In genomic region chr1:226708342-226708780, GRCh38 we compare ENCODE assay signal across 8 cellular contexts. TPM values are rescaled to one million over a fixed set of nuclear protein-coding genes. Genes with fewer than 3 reads are reported as not detected.
DNase-seq lines count a peak whose midpoint lies in the region; ATAC-seq and TF ChIP-seq lines count a peak whose summit lies in the region.

No MANE protein-coding gene starts in this region.

- H3K27me3 ChIP-seq in osteoblast (ENCODE audit: insufficient read depth, low read length), result no peaks in the 10 kb centered on the region

- no peak overlapping the region for H2AFZ ChIP-seq in osteoblast (ENCODE audit: low read length)

- no peak overlapping the region for H3K4me2 ChIP-seq in osteoblast (ENCODE audit: insufficient read depth, low read length)

- no peak for TF ChIP-seq CTCF in coronary artery (IDR thresholded peaks at IDR 0.05)
- TF ChIP-seq CTCF in osteoblast (IDR thresholded peaks at IDR 0.05; ENCODE audit: extremely low read depth, low read depth, low read length), result no peak
- TF ChIP-seq CTCF in GM13976 (IDR thresholded peaks at IDR 0.05; ENCODE audit: borderline replicate concordance, control extremely low read depth, extremely low read depth, insufficient read depth, missing control alignments), result no peak

- H3K4me3 ChIP-seq in coronary artery (no peak overlapping the region), osteoblast (ENCODE audit: insufficient read depth, low read length) (no peak overlapping the region)

- H3K9me3 ChIP-seq in osteoblast (ENCODE audit: low read depth, low read length), result no peaks in the 10 kb centered on the region

- H3K27ac ChIP-seq in coronary artery (peak overlapping the region; percentile 37 to 50), osteoblast (ENCODE audit: low read depth, low read length) (no peak overlapping the region)

- in situ Hi-C loops in GM13976 (cut with MboI; ENCODE audit: low sequenced_read_pairs, unreplicated experiment), result no loop called here

- H3K79me2 ChIP-seq in osteoblast (ENCODE audit: insufficient read depth, low read length), result no peaks in the 10 kb centered on the region

- DNase-seq in ELR (ENCODE audit: low read depth) (peak; percentile 90), NCI-H69 (lab: John Stamatoyannopoulos, UW) (peak; percentile 96), coronary artery (ENCODE audit: low spot score) (no peak), osteoblast (ENCODE audit: insufficient read length, low spot score, missing footprints) (peak; percentile 91), GM13976 (ENCODE audit: low spot score) (no peak), T-helper 9 cell (no peak)

- H3K4me1 ChIP-seq in osteoblast (ENCODE audit: insufficient read depth, low read length), result peaks cover 5% of the 10 kb centered on the region

- no peak for ATAC-seq in HG03457 (IDR thresholded peaks at IDR 0.05; ENCODE audit: unreplicated experiment)
- ATAC-seq in GM21619 (IDR thresholded peaks at IDR 0.05; ENCODE audit: unreplicated experiment), result no peak

- H4K20me1 ChIP-seq in osteoblast (ENCODE audit: insufficient read depth, low read length), result no peaks in the 10 kb centered on the region

- H3K36me3 ChIP-seq in osteoblast (ENCODE audit: insufficient read depth, low read length), result no peaks in the 10 kb centered on the region

RNA-seq across cellular contexts. Expression of gene ITPKB, which starts 30.7 kb away (rescaled TPM):
- 6.2 and 7.1 TPM in 2 replicates for total RNA-seq in osteoblast

Comparison
In these comparisons a context has a peak if more than half of its experiments do, and no peak if none do; other contexts are left out.
1. DNase-seq: peak in ELR (single experiment), NCI-H69 (single experiment) and osteoblast (single experiment); none in coronary artery (single experiment), GM13976 (single experiment) and T-helper 9 cell (single experiment).